Comparison of ENCODE assay signal across 11 cellular contexts in the genomic region with DNA sequence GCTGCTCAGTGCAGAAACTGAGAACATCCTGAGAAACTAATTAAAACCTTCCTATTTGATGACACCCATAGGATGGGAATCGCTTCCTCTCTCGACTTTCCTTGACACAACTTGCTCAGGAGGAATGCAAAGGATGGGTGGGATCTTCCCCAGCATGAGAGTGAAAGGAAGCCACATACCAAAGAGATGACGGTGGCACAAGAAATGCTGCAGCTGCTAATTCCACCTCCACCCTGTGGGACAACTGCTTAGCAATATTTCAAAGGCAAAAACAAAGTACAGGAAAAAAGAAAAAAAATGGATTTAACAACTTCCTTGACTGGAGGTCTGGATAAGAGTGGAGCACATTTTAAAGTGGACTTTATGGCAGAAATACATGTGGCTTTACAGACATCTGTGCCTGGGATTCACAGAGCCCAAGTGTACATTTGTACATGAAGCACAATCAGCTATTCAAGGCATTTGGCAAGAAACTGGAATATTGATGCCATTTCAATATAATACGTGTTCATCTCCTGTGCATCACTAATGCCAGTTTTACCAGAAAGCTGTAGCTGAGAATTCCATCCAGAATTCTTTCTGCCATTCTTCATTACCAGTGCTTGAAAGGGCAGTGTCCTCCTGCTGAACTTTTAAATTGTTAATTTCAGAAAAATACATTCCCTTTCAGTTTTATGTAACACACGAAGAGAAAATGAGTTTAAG.
DNase-seq lines count a peak whose midpoint lies in the region; ATAC-seq, FAIRE-seq and TF ChIP-seq lines count a peak whose summit lies in the region.
"Had no signal": no experiment of that assay in that cellular context is flagged by ENCODE, and none has a peak within 500 bp of the region (broad histone marks: within the 10 kb centered on the region; RNA-seq: fewer than 3 reads in every experiment).

No MANE protein-coding gene starts in this region.

- H3K27me3 ChIP-seq in ACC112 (ENCODE audit: insufficient read depth, low read length): no peaks in the 10 kb centered on the region

- DNase-seq in HTR-8/SVneo (ENCODE audit: insufficient read length, low spot score) (peak; percentile 80), cardiac fibroblast (ENCODE audit: low read depth in 2 of 2) (peak; percentile 94 to 97), iris pigment epithelial cell (ENCODE audit: low read depth) (peak; percentile 97), D341Med (ENCODE audit: low spot score) (no peak), NCI-H2196 (lab: John Stamatoyannopoulos, UW; ENCODE audit: unreplicated experiment) (no peak), NCI-H82 treated with DMSO at 0.1 percent for 48 hours (lab: John Stamatoyannopoulos, UW; ENCODE audit: unreplicated experiment) (no peak)
- DNase-seq: C1 segment of cervical spinal cord had no signal

- H2AFZ ChIP-seq in ACC112 (ENCODE audit: low read length, unreplicated experiment): peak overlapping the region; percentile 50
- H2AFZ ChIP-seq: parathyroid adenoma had no signal

- no peak for ATAC-seq in HG02759 (IDR thresholded peaks at IDR 0.05; ENCODE audit: unreplicated experiment)

- H3K79me2 ChIP-seq in ACC112 (ENCODE audit: control insufficient read depth, insufficient read depth, low read length, unreplicated experiment): no peaks in the 10 kb centered on the region
- H3K79me2 ChIP-seq: parathyroid adenoma had no signal

- H3K36me3 ChIP-seq in ACC112 (ENCODE audit: insufficient read depth, low read length): no peaks in the 10 kb centered on the region

- FAIRE-seq in HTR-8/SVneo (lab: Jason Lieb, UNC): peak; percentile 86

- H3K4me1 ChIP-seq in ACC112 (ENCODE audit: control insufficient read depth, insufficient read depth, low read length, unreplicated experiment): peaks cover 53% of the 10 kb centered on the region
- H3K4me1 ChIP-seq: parathyroid adenoma had no signal

- peak overlapping the region; percentile 36 for H3K4me3 ChIP-seq in ACC112 (ENCODE audit: low read depth, low read length)
- H3K4me3 ChIP-seq in cardiac fibroblast (replicated peaks in 1 of 2; ENCODE audit: low read depth in 2 of 2, low read length in 2 of 2): peak overlapping the region in 1 of 2 donors; percentile 3

- H3K27ac ChIP-seq in ACC112 (ENCODE audit: low read depth, low read length): peak overlapping the region; percentile 70
- H3K27ac ChIP-seq: HL-60, parathyroid adenoma had no signal

- TF ChIP-seq CTCF in cardiac fibroblast (IDR thresholded peaks at IDR 0.05; ENCODE audit: low read depth, low read length): no peak

Comparison
In these comparisons a context has a peak if more than half of its experiments do, and no peak if none do; other contexts are left out.
1. DNase-seq: peak in HTR-8/SVneo (single experiment), cardiac fibroblast (2 of 2) and iris pigment epithelial cell (single experiment); none in D341Med (single experiment), NCI-H2196 (single experiment) and NCI-H82 treated with DMSO at 0.1 percent for 48 hours (single experiment).